Comparison of ENCODE assay signal across 1 cellular context in genomic region chr19:48321622-48322591, GRCh38.
TF ChIP-seq lines count a peak whose summit lies in the region.

No MANE protein-coding gene starts in this region.

TF ChIP-seq in HEK293, 187 proteins besides CTCF, POLR2A, EP300 and RAD21 (continued from another document):
- peak; percentile 51; the same call in 1 of the 2 replicates for TF ChIP-seq ZBTB10 (tag by site-specific recombination; IDR thresholded peaks at IDR 0.05)
- peak; percentile 88 for TF ChIP-seq ZIC2 (tag by site-specific recombination; IDR thresholded peaks at IDR 0.05)
- no peak for TF ChIP-seq MYNN (tag by site-specific recombination; IDR thresholded peaks at IDR 0.05; ENCODE audit: borderline replicate concordance)
- TF ChIP-seq ZNF580 (tag by site-specific recombination; IDR thresholded peaks at IDR 0.05): no peak
- no peak for TF ChIP-seq ZNF26 (tag by site-specific recombination; IDR thresholded peaks at IDR 0.05)
- no peak for TF ChIP-seq ZNF664 (tag by site-specific recombination; IDR thresholded peaks at IDR 0.05)
TF ChIP-seq in HEK293: peak in this region for 49.
